In the genomic region with DNA sequence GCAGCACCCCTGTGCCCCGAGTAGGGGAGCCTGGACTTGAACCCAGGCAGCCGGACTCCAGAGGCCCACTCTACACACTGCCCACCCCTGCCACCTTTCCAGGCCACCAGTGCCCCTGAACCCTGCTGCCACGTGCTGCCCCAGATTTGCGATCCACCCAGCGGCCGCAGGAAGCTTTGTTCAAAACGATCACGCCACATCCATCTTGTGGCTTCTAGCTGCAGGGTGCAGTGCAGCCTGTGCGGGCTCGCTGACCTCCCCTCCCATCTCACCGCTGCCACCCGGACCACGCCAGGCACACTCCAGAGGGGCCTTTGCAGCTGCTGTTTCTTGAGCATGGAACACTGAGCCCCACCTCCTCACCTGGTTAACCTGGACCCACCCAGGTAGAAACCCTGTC, we compare ENCODE assay signal across 31 cellular contexts. TPM values are rescaled to one million over a fixed set of nuclear protein-coding genes. Genes with fewer than 3 reads are reported as not detected.
"Had no signal": no experiment of that assay in that cellular context is flagged by ENCODE, and none has a peak within 500 bp of the region (broad histone marks: within the 10 kb centered on the region; RNA-seq: fewer than 3 reads in every experiment).

No MANE protein-coding gene starts in this region.

- ATAC-seq: activated CD8-positive, alpha-beta T cell treated with anti-CD3 and anti-CD28 coated beads for 36 hours; activated T-cell treated with anti-CD3 and anti-CD28 coated beads, Interleukin-2, amount 50 U/mL, for 4 hours had no signal

- H3K4me3 ChIP-seq: ascending aorta, cardiac muscle cell, SJSA1 had no signal

- H3K27ac Mint-ChIP-seq: activated CD8-positive, alpha-beta T cell treated with anti-CD3 and anti-CD28 coated beads for 36 hours; activated naive CD4-positive, alpha-beta T cell treated with anti-CD3 and anti-CD28 coated beads, Interleukin-2, amount 10 ng/mL, durations not matched to agents 7 days and 5 days; activated naive CD8-positive, alpha-beta T cell; activated T-helper 1 cell treated with anti-CD3 and anti-CD28 coated beads, Interleukin-12 subunit alpha, Interleukin-12 subunit beta, Interleukin-2, Interleukin-4 antibody, amounts not matched to agents 30 ng/mL and 10 ng/mL and 1 ng/mL, durations not matched to agents 14 hours and 24 hours and 36 hours; T-helper 1 cell treated with Interleukin-12 subunit alpha and Interleukin-12 subunit beta and Interleukin-4 antibody, amounts not matched to agents 30 μg/mL and 1 μg/mL, for 36 hours had no signal

- H3K4me3 Mint-ChIP-seq: activated CD4-positive, alpha-beta T cell treated with anti-CD3 and anti-CD28 coated beads, Interleukin-2, amount 10 ng/mL, durations not matched to agents 24 days and 14 days; activated CD8-positive, alpha-beta T cell treated with anti-CD3 and anti-CD28 coated beads for 36 hours; activated naive CD4-positive, alpha-beta T cell treated with anti-CD3 and anti-CD28 coated beads, Interleukin-2, amount 10 ng/mL, durations not matched to agents 7 days and 5 days; activated naive CD8-positive, alpha-beta T cell; activated T-cell treated with anti-CD3 and anti-CD28 coated beads, Interleukin-2, amount 50 U/mL, for 4 hours; central memory CD8-positive, alpha-beta T cell; T-helper 1 cell treated with Interleukin-12 subunit alpha and Interleukin-12 subunit beta and Interleukin-4 antibody, amounts not matched to agents 30 μg/mL and 1 μg/mL, for 36 hours; T-helper 2 cell treated with Interferon-gamma antibody and Interleukin-4, amounts not matched to agents 5 μg/mL and 100 μg/mL, for 36 hours had no signal

- DNase-seq: activated CD4-positive, alpha-beta T cell treated with anti-CD3 and anti-CD28 coated beads, Interleukin-2, amount 10 ng/mL, durations not matched to agents 24 days and 14 days; activated CD4-positive, alpha-beta T cell treated with anti-CD3 and anti-CD28 coated beads, Interleukin-2, amount 50 U/mL, for 4 hours; activated CD8-positive, alpha-beta T cell treated with anti-CD3 and anti-CD28 coated beads for 36 hours; activated effector memory CD4-positive, alpha-beta T cell treated with Interleukin-2 at 50 U/mL for 16 hours; activated naive CD4-positive, alpha-beta T cell treated with anti-CD3 and anti-CD28 coated beads, Interleukin-2, amount 10 ng/mL, durations not matched to agents 7 days and 5 days; activated T-cell treated with anti-CD3 and anti-CD28 coated beads, Interleukin-2, amount 50 U/mL, for 4 hours; amygdala; MM.1S; MV-4-11; NCI-H1092; NCI-H1436 treated with DMSO at 0.1 percent for 48 hours; NCI-H1694 treated with DMSO at 0.1 percent for 48 hours; NCI-H2029; NCI-H345; NCI-H510A; NCI-H526; NCI-H748 treated with DMSO at 0.1 percent for 48 hours; NK-92 treated with Interleukin-12 subunit alpha and Interleukin-12 subunit beta, amount 100 ng/mL, for 24 hours; OCI-M1; SHP77; SK-N-SH had no signal

- H3K9me3 ChIP-seq: ascending aorta, SJSA1, SK-N-SH had no signal

- H3K27ac ChIP-seq: ascending aorta, cardiac muscle cell, KMS-11, SJSA1 had no signal

- H3K9ac ChIP-seq: KMS-11, SK-N-SH had no signal

- FAIRE-seq: TTC549 had no signal

- H3K4me2 ChIP-seq: KMS-11, SK-N-SH had no signal

- H3K9me3 Mint-ChIP-seq: activated CD4-positive, alpha-beta T cell treated with anti-CD3 and anti-CD28 coated beads, Interleukin-2, amount 10 ng/mL, durations not matched to agents 24 days and 14 days; activated CD8-positive, alpha-beta T cell treated with anti-CD3 and anti-CD28 coated beads for 36 hours; activated naive CD4-positive, alpha-beta T cell treated with anti-CD3 and anti-CD28 coated beads, Interleukin-2, amount 10 ng/mL, durations not matched to agents 7 days and 5 days; activated T-cell treated with anti-CD3 and anti-CD28 coated beads, Interleukin-2, amount 50 U/mL, for 4 hours; activated T-helper 1 cell treated with anti-CD3 and anti-CD28 coated beads, Interleukin-12 subunit alpha, Interleukin-12 subunit beta, Interleukin-2, Interleukin-4 antibody, amounts not matched to agents 30 ng/mL and 10 ng/mL and 1 ng/mL, durations not matched to agents 14 hours and 24 hours and 36 hours; central memory CD8-positive, alpha-beta T cell; T-helper 1 cell treated with Interleukin-12 subunit alpha and Interleukin-12 subunit beta and Interleukin-4 antibody, amounts not matched to agents 30 μg/mL and 1 μg/mL, for 36 hours; T-helper 2 cell treated with Interferon-gamma antibody and Interleukin-4, amounts not matched to agents 5 μg/mL and 100 μg/mL, for 36 hours had no signal

- H3K27me3 ChIP-seq: ascending aorta, cardiac muscle cell, SJSA1 had no signal

- H3K27me3 Mint-ChIP-seq: activated CD4-positive, alpha-beta T cell treated with anti-CD3 and anti-CD28 coated beads, Interleukin-2, amount 10 ng/mL, durations not matched to agents 24 days and 14 days; activated CD8-positive, alpha-beta T cell treated with anti-CD3 and anti-CD28 coated beads for 36 hours; activated naive CD4-positive, alpha-beta T cell treated with anti-CD3 and anti-CD28 coated beads, Interleukin-2, amount 10 ng/mL, durations not matched to agents 7 days and 5 days; activated naive CD8-positive, alpha-beta T cell; central memory CD8-positive, alpha-beta T cell had no signal

RNA-seq across cellular contexts. Expression of gene ZGLP1, which starts 19.9 kb away (rescaled TPM):
- total RNA-seq: ascending aorta had no signal
